22 cellular contexts compared by ENCODE assay signal in the genomic region with DNA sequence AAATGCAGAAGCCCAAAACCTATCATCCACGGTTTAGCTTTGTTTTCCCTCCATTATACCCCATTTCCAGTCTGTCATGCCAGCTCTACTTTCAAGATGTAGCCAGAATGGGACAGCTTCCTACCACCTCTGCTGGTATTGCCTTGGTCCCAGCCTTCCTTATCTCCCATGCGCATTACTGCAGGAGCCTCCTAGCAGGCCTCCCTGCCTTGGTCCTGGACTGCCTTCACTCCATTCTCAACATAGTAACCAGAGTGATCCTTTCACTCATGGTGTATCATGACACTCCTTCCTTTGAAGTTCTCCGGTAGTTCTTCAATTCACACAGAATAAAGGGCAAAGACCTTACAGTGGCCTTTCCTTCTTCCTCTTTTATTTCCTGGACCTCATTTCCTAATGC. TPM values are rescaled to one million over a fixed set of nuclear protein-coding genes. Genes with fewer than 3 reads are reported as not detected.
DNase-seq lines count a peak whose midpoint lies in the region; ATAC-seq, FAIRE-seq and TF ChIP-seq lines count a peak whose summit lies in the region.
"Had no signal": no experiment of that assay in that cellular context is flagged by ENCODE, and none has a peak within 500 bp of the region (broad histone marks: within the 10 kb centered on the region; RNA-seq: fewer than 3 reads in every experiment).

No MANE protein-coding gene starts in this region.

- H3K4me1 ChIP-seq in A549: peaks cover 32% of the 10 kb centered on the region
- peaks cover 0 to 5% of the 10 kb centered on the region in 2 donors for H3K4me1 ChIP-seq in ascending aorta
- H3K4me1 ChIP-seq in H1 (replicated peaks in 1 of 4; ENCODE audit: control insufficient read depth in 3 of 4, insufficient read depth in 4 of 4, low read length in 3 of 4): no peaks in the 10 kb centered on the region
- peaks cover 3% of the 10 kb centered on the region for H3K4me1 ChIP-seq in rectal smooth muscle tissue (ENCODE audit: control insufficient read depth, insufficient read depth, low read length)
- H3K4me1 ChIP-seq: BE2C, Caco-2 had no signal

- no peak for TF ChIP-seq POLR2A in A549 (IDR thresholded peaks at IDR 0.05; ENCODE audit: low read length)
- no peak for TF ChIP-seq POLR2A in H1 (IDR thresholded peaks at IDR 0.05; ENCODE audit: control extremely low read depth in 1 of 2, low read depth in 2 of 2, low read length in 2 of 2)

- POLR2A ChIA-PET in A549 (lab: Yijun Ruan, JAX): no interaction called here
- POLR2A ChIA-PET in H1 (lab: Charles Lee; ENCODE audit: partially characterized antibody): no interaction called here

- H3K4me2 ChIP-seq in A549: no peak overlapping the region
- no peak overlapping the region for H3K4me2 ChIP-seq in H1 (ENCODE audit: insufficient read depth in 1 of 2, low read depth in 2 of 2, low read length in 2 of 2)
- H3K4me2 ChIP-seq: GM23338 had no signal

- no peak overlapping the region for H3K23ac ChIP-seq in H1 (ENCODE audit: insufficient read length)

- no peak overlapping the region for H3K18ac ChIP-seq in H1 (ENCODE audit: extremely low read depth, low read length)

- H4K5ac ChIP-seq in H1 (ENCODE audit: insufficient read length, low read depth, low read length): no peak overlapping the region

- H3K27me3 Mint-ChIP-seq in natural killer cell (ENCODE audit: low read depth in 2 of 2): peaks cover 16 to 18% of the 10 kb centered on the region in 2 donors
- peaks cover 16% of the 10 kb centered on the region for H3K27me3 Mint-ChIP-seq in activated naive CD8-positive, alpha-beta T cell treated with anti-CD3 and anti-CD28 coated beads, Interleukin-2, amount 50 U/mL, for 24 hours

- no peaks in the 10 kb centered on the region for H4K20me1 ChIP-seq in H1 (replicated peaks in 1 of 2; ENCODE audit: control insufficient read depth in 1 of 2, insufficient read depth in 2 of 2, low read length in 2 of 2)

- H2BK20ac ChIP-seq in H1 (ENCODE audit: low read length): no peak overlapping the region

- no peak overlapping the region for H2BK5ac ChIP-seq in H1 (ENCODE audit: low read depth, low read length)

- no peak overlapping the region for H4K91ac ChIP-seq in H1 (replicated peaks; ENCODE audit: insufficient read length, low read length)

- TF ChIP-seq EP300 in A549 (IDR thresholded peaks at IDR 0.05) (no peak), H1 (IDR thresholded peaks at IDR 0.05; ENCODE audit: borderline replicate concordance in 1 of 2, low read depth in 2 of 2, low read length in 2 of 2) (no peak)

- H3K56ac ChIP-seq in H1 (replicated peaks; ENCODE audit: insufficient read length, low read depth, low read length): no peak overlapping the region

- H3K4me3 ChIP-seq in A549 (no peak overlapping the region), ascending aorta (no peak overlapping the region), H1 (ENCODE audit: extremely low read depth in 1 of 4, insufficient read depth in 2 of 4, low read depth in 3 of 4, low read length in 4 of 4) (no peak overlapping the region), rectal smooth muscle tissue (ENCODE audit: low read length) (no peak overlapping the region)
- H3K4me3 ChIP-seq: GM23338 had no signal

- H3K4ac ChIP-seq in H1 (replicated peaks; ENCODE audit: insufficient read length, low read depth, low read length): no peak overlapping the region

- no peak overlapping the region for H2BK120ac ChIP-seq in H1 (replicated peaks; ENCODE audit: low read depth, low read length)

- H3K79me1 ChIP-seq in H1 (ENCODE audit: low read depth, low read length): no peaks in the 10 kb centered on the region

- H2AFZ ChIP-seq in H1 (ENCODE audit: low read length): no peak overlapping the region
- H2AFZ ChIP-seq: GM23338 had no signal

- CTCF ChIA-PET in A549 (lab: Yijun Ruan, JAX) (interaction anchor here (1.3 to 2.1 kb wide), 3 partner anchors 14 to 23 kb away, joined by 3 to 9 read pairs (median 7); partner anchors contain the start of gene TPD52L1), H1 (lab: Charles Lee; ENCODE audit: partially characterized antibody) (interaction anchor here (1.3 to 1.5 kb wide), 2 partner anchors 9 to 22 kb away, joined by 3 to 5 read pairs; no protein-coding TSS in a partner anchor)

- H2BK12ac ChIP-seq in H1 (ENCODE audit: low read depth, low read length): 0 out of 2 replicates have a peak overlapping the region, but pooled peaks have one; percentile 39

- no peaks in the 10 kb centered on the region for H3K79me2 ChIP-seq in H1 (ENCODE audit: control insufficient read depth in 1 of 2, insufficient read depth in 2 of 2, low read length in 2 of 2)

- H4K8ac ChIP-seq in H1 (ENCODE audit: extremely low read depth, insufficient read depth, low read length): no peak overlapping the region

- H3K27me3 ChIP-seq in ascending aorta (no peaks in the 10 kb centered on the region), H1 (replicated peaks in 1 of 4; ENCODE audit: control insufficient read depth in 3 of 4, extremely low read depth in 1 of 4, insufficient read depth in 3 of 4, low read length in 3 of 4) (no peaks in the 10 kb centered on the region), rectal smooth muscle tissue (ENCODE audit: control insufficient read depth, insufficient read depth, low read length) (no peaks in the 10 kb centered on the region)

- no peak overlapping the region for H3K14ac ChIP-seq in H1 (ENCODE audit: insufficient read length)

- H3K9me3 ChIP-seq in A549 (no peaks in the 10 kb centered on the region), ascending aorta (no peaks in the 10 kb centered on the region), H1 (ENCODE audit: insufficient read depth in 2 of 2, low read depth in 1 of 2, low read length in 1 of 2) (no peaks in the 10 kb centered on the region)
- H3K9me3 ChIP-seq: BE2C, Caco-2 had no signal

- TF ChIP-seq RAD21 in A549 (conservative IDR thresholded peaks at IDR 0.05 in 1 of 2, IDR thresholded peaks at IDR 0.05 in 1 of 2): no peak
- TF ChIP-seq RAD21 in H1 (IDR thresholded peaks at IDR 0.05 in 1 of 2, conservative IDR thresholded peaks at IDR 0.05 in 1 of 2; ENCODE audit: low read depth in 2 of 2, low read length in 2 of 2): no peak

- H3K4me1 Mint-ChIP-seq in natural killer cell: no peaks in the 10 kb centered on the region
- H3K4me1 Mint-ChIP-seq in activated naive CD8-positive, alpha-beta T cell treated with anti-CD3 and anti-CD28 coated beads, Interleukin-2, amount 50 U/mL, for 24 hours: no peaks in the 10 kb centered on the region
- H3K4me1 Mint-ChIP-seq: GM23338 had no signal

- FAIRE-seq in A549 (lab: Jason Lieb, UNC): no peak
- FAIRE-seq in H1 (lab: Jason Lieb, UNC): no peak

- H3K36me3 ChIP-seq in ascending aorta: no peaks in the 10 kb centered on the region
- no peaks in the 10 kb centered on the region for H3K36me3 ChIP-seq in H1 (ENCODE audit: control insufficient read depth in 2 of 4, insufficient read depth in 4 of 4, low read length in 3 of 4)
- no peaks in the 10 kb centered on the region for H3K36me3 ChIP-seq in rectal smooth muscle tissue (ENCODE audit: control insufficient read depth, insufficient read depth, low read length)
- H3K36me3 ChIP-seq: BE2C had no signal

- H3K36me3 Mint-ChIP-seq in natural killer cell: no peaks in the 10 kb centered on the region
- H3K36me3 Mint-ChIP-seq in activated naive CD8-positive, alpha-beta T cell treated with anti-CD3 and anti-CD28 coated beads, Interleukin-2, amount 50 U/mL, for 24 hours (ENCODE audit: low read depth): no peaks in the 10 kb centered on the region

- H3K9ac ChIP-seq in H1 (replicated peaks in 1 of 4; ENCODE audit: extremely low read depth in 1 of 4, low read depth in 3 of 4, low read length in 3 of 4): no peak overlapping the region
- no peak overlapping the region for H3K9ac ChIP-seq in rectal smooth muscle tissue (ENCODE audit: low read length)

- no peak overlapping the region for H2BK15ac ChIP-seq in H1 (ENCODE audit: low read length)

- no peak overlapping the region for H3K4me3 Mint-ChIP-seq in natural killer cell
- H3K4me3 Mint-ChIP-seq in activated naive CD8-positive, alpha-beta T cell treated with anti-CD3 and anti-CD28 coated beads, Interleukin-2, amount 50 U/mL, for 24 hours: no peak overlapping the region
- H3K4me3 Mint-ChIP-seq: CD4-positive, alpha-beta T cell; GM23338 had no signal

- 79% methylated on average over 3 of the region's 3 CpGs for WGBS in A549 (ENCODE audit: missing lambda C conversion rate)
- 92% methylated on average over 3 of the region's 3 CpGs; no CpG with 5 or more reads in 1 of the 2 experiments for WGBS in H1 (ENCODE audit: extremely low coverage in 1 of 2, insufficient coverage in 1 of 2, insufficient read length in 1 of 2, insufficient replicate concordance in 2 of 2, low coverage in 1 of 2, low lambda C conversion rate in 2 of 2, missing lambda C conversion rate in 1 of 2), 2 experiments

- H3K9me3 Mint-ChIP-seq in natural killer cell: no peaks in the 10 kb centered on the region
- H3K9me3 Mint-ChIP-seq in activated naive CD8-positive, alpha-beta T cell treated with anti-CD3 and anti-CD28 coated beads, Interleukin-2, amount 50 U/mL, for 24 hours: peaks cover 5% of the 10 kb centered on the region
- H3K9me3 Mint-ChIP-seq: CD4-positive, alpha-beta T cell; GM23338 had no signal

- DNase-seq in A549 (ENCODE audit: low read depth in 1 of 2, low spot score in 1 of 2): no peak
- no peak for DNase-seq in ascending aorta (ENCODE audit: low spot score in 2 of 2)
- DNase-seq in H1 (ENCODE audit: low read depth in 1 of 2, low spot score in 2 of 2): no peak
- DNase-seq in natural killer cell: no peak
- no peak for DNase-seq in NCI-H446 treated with DMSO at 0.1 percent for 48 hours (lab: John Stamatoyannopoulos, UW)
- no peak for DNase-seq in activated naive CD8-positive, alpha-beta T cell treated with anti-CD3 and anti-CD28 coated beads, Interleukin-2, amount 50 U/mL, for 24 hours
- no peak for DNase-seq in RPMI8226
- DNase-seq: BE2C; Caco-2; CD4-positive, alpha-beta T cell; GDM1; KBM-7; NCI-H1105 treated with DMSO at 0.1 percent for 48 hours; NCI-H1694; NCI-H2081 treated with DMSO at 0.1 percent for 48 hours; NCI-H510A treated with DMSO at 0.1 percent for 48 hours; NCI-H774; SIG-M5 had no signal

- H3K23me2 ChIP-seq in H1 (ENCODE audit: low read depth, low read length): no peaks in the 10 kb centered on the region

- no peak for ATAC-seq in A549
- ATAC-seq in natural killer cell: no peak
- ATAC-seq in activated naive CD8-positive, alpha-beta T cell treated with anti-CD3 and anti-CD28 coated beads, Interleukin-2, amount 50 U/mL, for 24 hours: no peak
- ATAC-seq: GM23338 had no signal

- no peak overlapping the region for H2AK5ac ChIP-seq in H1 (ENCODE audit: low read depth, low read length)

- TF ChIP-seq CTCF in A549 (IDR thresholded peaks at IDR 0.05) (no peak), ascending aorta (IDR thresholded peaks at IDR 0.05) (no peak), H1 (IDR thresholded peaks at IDR 0.05; ENCODE audit: control extremely low read depth in 1 of 3, insufficient read depth in 1 of 3, low read depth in 1 of 3, low read length in 3 of 3) (no peak), natural killer cell (IDR thresholded peaks at IDR 0.05) (no peak)

- H3K27ac ChIP-seq in A549: peak overlapping the region; percentile 54 to 65; a peak in 5 of 6 replicates
- peak overlapping the region; percentile 69 to 73 for H3K27ac ChIP-seq in ascending aorta
- no peak overlapping the region for H3K27ac ChIP-seq in H1 (ENCODE audit: low read depth, low read length)
- H3K27ac ChIP-seq in rectal smooth muscle tissue (ENCODE audit: low read depth, low read length): peak overlapping the region; percentile 51
- H3K27ac ChIP-seq: RWPE1 had no signal

- no peak overlapping the region for H3K27ac Mint-ChIP-seq in natural killer cell
- H3K27ac Mint-ChIP-seq in activated naive CD8-positive, alpha-beta T cell treated with anti-CD3 and anti-CD28 coated beads, Interleukin-2, amount 50 U/mL, for 24 hours: no peak overlapping the region
- H3K27ac Mint-ChIP-seq: CD4-positive, alpha-beta T cell; GM23338 had no signal

- intact Hi-C loops in ascending aorta (cut with DNase I): no loop called here
- intact Hi-C loops in natural killer cell (cut with micrococcal nuclease): no loop called here

RNA-seq across cellular contexts. Expression of gene TPD52L1, which starts 15.9 kb away (rescaled TPM):
- polyA plus RNA-seq in A549 (2011; rRNA removed) (119 and 144 TPM in 2 replicates), A549 (2017; fragmentation: RNase III; extraction: RNeasy Plus Mini Kit Qiagen cat#74134 plus additional on column Dnase treatment) (80.0 to 115 TPM (median 90.1 TPM) in 3 replicates), H1 (2011; rRNA removed) (14.2 and 14.3 TPM in 2 replicates)
- polyA plus RNA-seq in A549 (2012; cell fraction: cytosol; rRNA removed): 104 and 114 TPM in 2 replicates
- polyA plus RNA-seq in A549 (2012; cell fraction: nucleus; rRNA removed): 39.4 and 46.1 TPM in 2 replicates
- polyA minus RNA-seq in A549 (2011; rRNA and poly(A)+ RNA removed): 28.6 and 30.4 TPM in 2 replicates
- total RNA-seq in ascending aorta (93.6 TPM), natural killer cell (1 to 10 TPM in 2 of 3 donors, not detected in 1; 1.2 TPM)
- total RNA-seq in H1 (2021; fragmentation: NEBNext Ultra II Directional; extraction: Animal tissue kit (Norgen Biotek cat#: 25700)): 7.4 and 9.6 TPM in 2 replicates
- polyA plus RNA-seq in H1 (2011; cell fraction: cytosol; rRNA removed): 17.5 TPM
- polyA plus RNA-seq in H1 (2011; cell fraction: nucleus; rRNA removed): 13.8 TPM
- 10.0 to 12.2 TPM (median 11.0 TPM) in 4 replicates for polyA plus RNA-seq in H1 (2012, experiment 1 of 2)
- polyA plus RNA-seq in H1 (2012, experiment 2 of 2): 3.2 TPM
- polyA plus RNA-seq in H1 (2013, experiment 1 of 2): 11.2 TPM
- 12.6 TPM for polyA plus RNA-seq in H1 (2013, experiment 2 of 2)
- 4.2 and 8.3 TPM in 2 replicates for polyA minus RNA-seq in H1 (2011; rRNA and poly(A)+ RNA removed)
- 5.3 TPM for polyA minus RNA-seq in H1 (2011; cell fraction: cytosol; rRNA and poly(A)+ RNA removed)
- 5.0 TPM for polyA minus RNA-seq in H1 (2011; cell fraction: nucleus; rRNA and poly(A)+ RNA removed)
- total RNA-seq: CD4-positive, alpha-beta T cell; OCI-LY7 had no signal
